ENCODE assay signal across 20 cellular contexts in genomic region chr9:114110180-114110579, GRCh38. TPM values are rescaled to one million over a fixed set of nuclear protein-coding genes. Genes with fewer than 3 reads are reported as not detected.
A peak's percentile ranks its signal among the peaks of the same experiment; 100 is the strongest.
DNase-seq lines count a peak whose midpoint lies in the region; ATAC-seq and TF ChIP-seq lines count a peak whose summit lies in the region.
"Had no signal": no experiment of that assay in that cellular context is flagged by ENCODE, and none has a peak within 500 bp of the region (broad histone marks: within the 10 kb centered on the region; RNA-seq: fewer than 3 reads in every experiment).

No MANE protein-coding gene starts in this region.

- ATAC-seq in HG03565 (IDR thresholded peaks at IDR 0.05; ENCODE audit: unreplicated experiment): no peak
- ATAC-seq: activated naive CD8-positive, alpha-beta T cell treated with anti-CD3 and anti-CD28 coated beads, Interleukin-2, amount 50 U/mL, for 24 hours; GM23338; natural killer cell treated with Interleukin-12 subunit alpha and Interleukin-12 subunit beta and Interleukin-15 and Interleukin-18, amount 100 ng/mL, for 72 hours had no signal

- H3K27ac Mint-ChIP-seq in HFFc6: no peak overlapping the region
- no peak overlapping the region for H3K27ac Mint-ChIP-seq in activated naive CD8-positive, alpha-beta T cell treated with anti-CD3 and anti-CD28 coated beads for 36 hours
- H3K27ac Mint-ChIP-seq: activated CD4-positive, alpha-beta memory T cell treated with anti-CD3 and anti-CD28 coated beads for 36 hours; activated naive CD8-positive, alpha-beta T cell treated with anti-CD3 and anti-CD28 coated beads, Interleukin-2, amount 50 U/mL, for 24 hours; GM23338; natural killer cell treated with Interleukin-12 subunit alpha and Interleukin-12 subunit beta and Interleukin-15 and Interleukin-18, amount 100 ng/mL, for 72 hours had no signal

- in situ Hi-C loops in astrocyte of the spinal cord (cut with HindIII; ENCODE audit: low sequenced_read_pairs): no loop called here

- H3K4me3 ChIP-seq in astrocyte of the spinal cord (ENCODE audit: low read depth, low read length): no peak overlapping the region
- no peak overlapping the region for H3K4me3 ChIP-seq in kidney epithelial cell (ENCODE audit: low read depth, low read length)
- H3K4me3 ChIP-seq: BLaER1, GM23338, tibial artery had no signal

- no peak for TF ChIP-seq CTCF in HFFc6 (IDR thresholded peaks at IDR 0.05)
- TF ChIP-seq CTCF in astrocyte of the spinal cord (IDR thresholded peaks at IDR 0.05; ENCODE audit: low read depth, low read length): no peak
- TF ChIP-seq CTCF in kidney epithelial cell (IDR thresholded peaks at IDR 0.05; ENCODE audit: insufficient read depth, low read length, poor library complexity, severe bottlenecking): no peak

- no peaks in the 10 kb centered on the region for H3K9me3 Mint-ChIP-seq in HFFc6
- no peaks in the 10 kb centered on the region for H3K9me3 Mint-ChIP-seq in activated naive CD8-positive, alpha-beta T cell treated with anti-CD3 and anti-CD28 coated beads for 36 hours
- H3K9me3 Mint-ChIP-seq: activated CD4-positive, alpha-beta memory T cell treated with anti-CD3 and anti-CD28 coated beads for 36 hours; activated naive CD8-positive, alpha-beta T cell treated with anti-CD3 and anti-CD28 coated beads, Interleukin-2, amount 50 U/mL, for 24 hours; GM23338; natural killer cell treated with Interleukin-12 subunit alpha and Interleukin-12 subunit beta and Interleukin-15 and Interleukin-18, amount 100 ng/mL, for 72 hours had no signal

- no peak overlapping the region for H3K4me3 Mint-ChIP-seq in HFFc6
- H3K4me3 Mint-ChIP-seq in activated naive CD8-positive, alpha-beta T cell treated with anti-CD3 and anti-CD28 coated beads for 36 hours: no peak overlapping the region
- H3K4me3 Mint-ChIP-seq: activated CD4-positive, alpha-beta memory T cell treated with anti-CD3 and anti-CD28 coated beads for 36 hours; activated naive CD8-positive, alpha-beta T cell treated with anti-CD3 and anti-CD28 coated beads, Interleukin-2, amount 50 U/mL, for 24 hours; GM23338; natural killer cell treated with Interleukin-12 subunit alpha and Interleukin-12 subunit beta and Interleukin-15 and Interleukin-18, amount 100 ng/mL, for 72 hours had no signal

- peaks cover 47% of the 10 kb centered on the region for H3K4me1 Mint-ChIP-seq in HFFc6 (ENCODE audit: low read depth)
- no peaks in the 10 kb centered on the region for H3K4me1 Mint-ChIP-seq in activated naive CD8-positive, alpha-beta T cell treated with anti-CD3 and anti-CD28 coated beads for 36 hours
- H3K4me1 Mint-ChIP-seq: activated naive CD8-positive, alpha-beta T cell treated with anti-CD3 and anti-CD28 coated beads, Interleukin-2, amount 50 U/mL, for 24 hours had no signal

- peaks cover 3% of the 10 kb centered on the region; the same call in 1 of the 2 replicates for H3K27me3 Mint-ChIP-seq in HFFc6 (ENCODE audit: insufficient read depth)
- H3K27me3 Mint-ChIP-seq in activated naive CD8-positive, alpha-beta T cell treated with anti-CD3 and anti-CD28 coated beads for 36 hours: peaks cover 17% of the 10 kb centered on the region

- no peaks in the 10 kb centered on the region for H3K27me3 ChIP-seq in kidney epithelial cell (ENCODE audit: control insufficient read depth, insufficient read depth, low read length)
- H3K27me3 ChIP-seq: tibial artery had no signal

- DNase-seq in AG08395 (ENCODE audit: low spot score) (peak; percentile 78), HFFc6 (peak; percentile 73), astrocyte of the spinal cord (ENCODE audit: low read depth, low spot score) (peak; percentile 14), kidney epithelial cell (ENCODE audit: low read depth) (peak; percentile 82), cortex of kidney (lab: John Stamatoyannopoulos, UW) (no peak), NCI-H69 (lab: John Stamatoyannopoulos, UW) (no peak)
- DNase-seq in activated naive CD8-positive, alpha-beta T cell treated with anti-CD3 and anti-CD28 coated beads for 36 hours: no peak
- DNase-seq: activated CD4-positive, alpha-beta memory T cell treated with anti-CD3 and anti-CD28 coated beads for 36 hours; activated naive CD8-positive, alpha-beta T cell treated with anti-CD3 and anti-CD28 coated beads, Interleukin-2, amount 50 U/mL, for 24 hours; activated T-cell treated with anti-CD3 and anti-CD28 coated beads, Interleukin-2, amount 50 U/mL, for 48 hours; DMS153; NCI-H1092 treated with DMSO at 0.1 percent for 48 hours; NK-92 treated with Interleukin-12 subunit alpha and Interleukin-12 subunit beta, amount 100 ng/mL, for 24 hours; stimulated activated CD4-positive, alpha-beta T cell treated with anti-CD3 and anti-CD28 coated beads, Interleukin-2, amount 100 ng/mL, for 48 hours; tibial artery had no signal

- H3K36me3 Mint-ChIP-seq in HFFc6 (ENCODE audit: low read depth): no peaks in the 10 kb centered on the region
- no peaks in the 10 kb centered on the region for H3K36me3 Mint-ChIP-seq in activated naive CD8-positive, alpha-beta T cell treated with anti-CD3 and anti-CD28 coated beads for 36 hours
- H3K36me3 Mint-ChIP-seq: activated CD4-positive, alpha-beta memory T cell treated with anti-CD3 and anti-CD28 coated beads for 36 hours; natural killer cell treated with Interleukin-12 subunit alpha and Interleukin-12 subunit beta and Interleukin-15 and Interleukin-18, amount 100 ng/mL, for 72 hours had no signal

- H3K36me3 ChIP-seq in kidney epithelial cell (ENCODE audit: control insufficient read depth, insufficient read depth, low read length): no peaks in the 10 kb centered on the region
- H3K36me3 ChIP-seq: BLaER1, tibial artery had no signal

RNA-seq across cellular contexts. Expression of gene KIF12, which starts 11.1 kb away (rescaled TPM):
- not detected for total RNA-seq in HFFc6 (2021; fragmentation: NEBNext Ultra II Directional; extraction: Animal tissue kit (Norgen Biotek cat#: 25700))
- total RNA-seq in kidney epithelial cell: 13.8 and 15.8 TPM in 2 replicates
- total RNA-seq in activated naive CD8-positive, alpha-beta T cell treated with anti-CD3 and anti-CD28 coated beads for 36 hours: not detected
- total RNA-seq: activated CD4-positive, alpha-beta memory T cell treated with anti-CD3 and anti-CD28 coated beads for 36 hours; lung microvascular endothelial cell; natural killer cell treated with Interleukin-12 subunit alpha and Interleukin-12 subunit beta and Interleukin-15 and Interleukin-18, amount 100 ng/mL, for 72 hours had no signal

RNA-seq across cellular contexts. Expression of gene AMBP, which starts 32.1 kb away (rescaled TPM):
- total RNA-seq in HFFc6 (2021; fragmentation: NEBNext Ultra II Directional; extraction: Animal tissue kit (Norgen Biotek cat#: 25700)): not detected
- total RNA-seq in kidney epithelial cell: not detected in 2 replicates
- not detected for total RNA-seq in activated naive CD8-positive, alpha-beta T cell treated with anti-CD3 and anti-CD28 coated beads for 36 hours
- total RNA-seq: activated CD4-positive, alpha-beta memory T cell treated with anti-CD3 and anti-CD28 coated beads for 36 hours; lung microvascular endothelial cell; natural killer cell treated with Interleukin-12 subunit alpha and Interleukin-12 subunit beta and Interleukin-15 and Interleukin-18, amount 100 ng/mL, for 72 hours had no signal

RNA-seq across cellular contexts. Expression of gene COL27A1, which starts 45.2 kb away (rescaled TPM):
- 10 to 100 TPM; 22.2 to 24.1 (median 23.4) TPM for total RNA-seq in HFFc6 (2021; fragmentation: NEBNext Ultra II Directional; extraction: Animal tissue kit (Norgen Biotek cat#: 25700))
- 8.2 and 8.4 TPM in 2 replicates for total RNA-seq in kidney epithelial cell
- total RNA-seq in activated naive CD8-positive, alpha-beta T cell treated with anti-CD3 and anti-CD28 coated beads for 36 hours: 10 to 100 TPM; 11.4 to 12.2 TPM

Comparison
In these comparisons a context has a peak if more than half of its experiments do, and no peak if none do; other contexts are left out.
1. DNase-seq: peak in AG08395 (single experiment), HFFc6 (single experiment), astrocyte of the spinal cord (single experiment) and kidney epithelial cell (single experiment); none in activated naive CD8-positive, alpha-beta T cell treated with anti-CD3 and anti-CD28 coated beads for 36 hours (single experiment), cortex of kidney (single experiment) and NCI-H69 (single experiment).
2. RNA of gene KIF12, which starts 11.1 kb away (total RNA-seq): 13.8 to 15.8 TPM in kidney epithelial cell; not detected in HFFc6 and not detected in activated naive CD8-positive, alpha-beta T cell treated with anti-CD3 and anti-CD28 coated beads for 36 hours; every median in the first group is over 10 times any median in the second.